8 cellular contexts compared by ENCODE assay signal in genomic region chr11:57597971-57598830, GRCh38. TPM values are rescaled to one million over a fixed set of nuclear protein-coding genes. Genes with fewer than 3 reads are reported as not detected.
DNase-seq lines count a peak whose midpoint lies in the region; ATAC-seq, FAIRE-seq and TF ChIP-seq lines count a peak whose summit lies in the region.

No MANE protein-coding gene starts in this region.

- H2AFZ ChIP-seq in K562 (ENCODE audit: low read depth, low read length), result peak overlapping the region; percentile 59; the same call in 1 of the 2 replicates

- H3K4me1 ChIP-seq in K562 (replicated peaks in 1 of 2; ENCODE audit: control insufficient read depth in 2 of 2, insufficient read depth in 2 of 2, low read length in 2 of 2), result peaks cover 0 to 6% of the 10 kb centered on the region in 2 experiments; a peak in 2 of 5 replicates
- H3K4me1 ChIP-seq in iPS-15b (ENCODE audit: control insufficient read depth, insufficient read depth, low read length), result peaks cover 15% of the 10 kb centered on the region
- H3K4me1 ChIP-seq in naive thymus-derived CD4-positive, alpha-beta T cell (ENCODE audit: control insufficient read depth in 2 of 2, insufficient read depth in 2 of 2, low read length in 2 of 2), result no peaks in the 10 kb centered on the region

- TF ChIP-seq EP300 in K562 (IDR thresholded peaks at IDR 0.05; ENCODE audit: low read length), result no peak

- H3K4me3 ChIP-seq in K562, result no peak overlapping the region
- H3K4me3 ChIP-seq in iPS-15b (ENCODE audit: low read depth, low read length), result peak overlapping the region; percentile 58
- H3K4me3 ChIP-seq in naive thymus-derived CD4-positive, alpha-beta T cell (ENCODE audit: low read length), result no peak overlapping the region

- no peak overlapping the region for H3K27ac ChIP-seq in K562 (ENCODE audit: extremely low read depth, low read depth, low read length)
- no peak overlapping the region for H3K27ac ChIP-seq in CD4-positive, alpha-beta T cell (ENCODE audit: low read depth, low read length)
- H3K27ac ChIP-seq in naive thymus-derived CD4-positive, alpha-beta T cell (ENCODE audit: low read depth, low read length), result no peak overlapping the region

- TF ChIP-seq RAD21 in K562 (CRISPR knock-in tag; conservative IDR thresholded peaks at IDR 0.05 in 1 of 2, IDR thresholded peaks at IDR 0.05 in 1 of 2), result no peak

- intact Hi-C loops in K562 (cut with micrococcal nuclease), result no loop called here
- intact Hi-C loops in sciatic nerve (cut with DNase I), result no loop called here
- intact Hi-C loops in CD4-positive, alpha-beta T cell (cut with DNase I, micrococcal nuclease), result no loop called here
- intact Hi-C loops in naive thymus-derived CD4-positive, alpha-beta T cell (cut with micrococcal nuclease), result no loop called here

- BruUV-seq in K562 (replicated peaks; lab: Mats Ljungman, UMichigan), result no TSS peak

- H3K4me3 Mint-ChIP-seq in CD4-positive, alpha-beta T cell, result no peak overlapping the region
- H3K4me3 Mint-ChIP-seq in naive thymus-derived CD4-positive, alpha-beta T cell, result peak overlapping the region in 2 of 10 donors; percentile 29 to 35

- no peaks in the 10 kb centered on the region for H3K36me3 Mint-ChIP-seq in CD4-positive, alpha-beta T cell (ENCODE audit: low read depth)
- H3K36me3 Mint-ChIP-seq in naive thymus-derived CD4-positive, alpha-beta T cell, result peaks cover 0 to 4% (median 0%) of the 10 kb centered on the region in 5 donors

- H3K9me3 ChIP-seq in K562 (replicated peaks; ENCODE audit: control insufficient read depth, insufficient read depth, low read depth, low read length) (no peaks in the 10 kb centered on the region), iPS-15b (ENCODE audit: control insufficient read depth, insufficient read depth, low read length) (no peaks in the 10 kb centered on the region)
- H3K9me3 ChIP-seq in CD4-positive, alpha-beta T cell (ENCODE audit: control insufficient read depth, low read length), result no peaks in the 10 kb centered on the region
- H3K9me3 ChIP-seq in naive thymus-derived CD4-positive, alpha-beta T cell (ENCODE audit: control insufficient read depth in 2 of 3, low read length in 3 of 3), result no peaks in the 10 kb centered on the region

- H3K27me3 ChIP-seq in K562 (ENCODE audit: control insufficient read depth in 2 of 2, insufficient read depth in 2 of 2, low read length in 2 of 2) (peaks cover 40 to 44% of the 10 kb centered on the region in 2 experiments; a peak in 4 of 5 replicates), iPS-15b (ENCODE audit: control insufficient read depth, insufficient read depth, low read length) (no peaks in the 10 kb centered on the region)
- peaks cover 15% of the 10 kb centered on the region for H3K27me3 ChIP-seq in CD4-positive, alpha-beta T cell (ENCODE audit: control insufficient read depth, insufficient read depth, low read length)
- H3K27me3 ChIP-seq in naive thymus-derived CD4-positive, alpha-beta T cell (ENCODE audit: control insufficient read depth in 2 of 2, insufficient read depth in 2 of 2, low read length in 2 of 2), result no peaks in the 10 kb centered on the region

- CTCF ChIA-PET in K562 (lab: Yijun Ruan, JAX; ENCODE audit: low intra/inter-chr PET ratio), result no interaction called here
- CTCF ChIA-PET in CD4-positive, alpha-beta T cell (lab: Charles Lee), result no interaction called here
- CTCF ChIA-PET in naive thymus-derived CD4-positive, alpha-beta T cell (lab: Charles Lee), result no interaction called here

- H3K9ac ChIP-seq in K562 (ENCODE audit: insufficient read depth in 1 of 2, low read depth in 2 of 2, low read length in 2 of 2), result 0 out of 4 replicates have a peak overlapping the region, but pooled peaks of 1 of the 2 experiments have one; percentile 52
- peak overlapping the region; percentile 18 for H3K9ac ChIP-seq in iPS-15b (ENCODE audit: low read depth, low read length)

- H3K79me2 ChIP-seq in K562 (ENCODE audit: control insufficient read depth, insufficient read depth, low read length), result no peaks in the 10 kb centered on the region

- 7% methylated on average over 26 of the region's 32 CpGs for WGBS in K562 (ENCODE audit: insufficient coverage, low coverage, missing lambda C conversion rate)

- no peak overlapping the region for H3K27ac Mint-ChIP-seq in CD4-positive, alpha-beta T cell
- peak overlapping the region in 1 of 9 donors; percentile 6 for H3K27ac Mint-ChIP-seq in naive thymus-derived CD4-positive, alpha-beta T cell

- H3K36me3 ChIP-seq in K562 (ENCODE audit: control insufficient read depth, insufficient read depth, low read length) (no peaks in the 10 kb centered on the region), iPS-15b (ENCODE audit: control insufficient read depth, insufficient read depth, low read length) (peaks cover 8% of the 10 kb centered on the region)
- no peaks in the 10 kb centered on the region for H3K36me3 ChIP-seq in naive thymus-derived CD4-positive, alpha-beta T cell (ENCODE audit: control insufficient read depth in 2 of 3, insufficient read depth in 3 of 3, low read length in 3 of 3)

- H3K4me1 Mint-ChIP-seq in CD4-positive, alpha-beta T cell (ENCODE audit: low read depth), result no peaks in the 10 kb centered on the region
- peaks cover 0 to 9% (median 0%) of the 10 kb centered on the region in 7 donors for H3K4me1 Mint-ChIP-seq in naive thymus-derived CD4-positive, alpha-beta T cell

- TF ChIP-seq CTCF in K562 (IDR thresholded peaks at IDR 0.05 in 2 of 3, conservative IDR thresholded peaks at IDR 0.05 in 1 of 3; ENCODE audit: insufficient read depth in 2 of 3, low read depth in 1 of 3, low read length in 3 of 3), result no peak
- TF ChIP-seq CTCF in CD4-positive, alpha-beta T cell (IDR thresholded peaks at IDR 0.05), result no peak

- ATAC-seq in K562 (peak; percentile 54), sciatic nerve (peak; percentile 97)
- no peak for ATAC-seq in CD4-positive, alpha-beta T cell (ENCODE audit: poor library complexity)
- no peak for ATAC-seq in naive thymus-derived CD4-positive, alpha-beta T cell

- no peak overlapping the region for H3K4me2 ChIP-seq in K562 (ENCODE audit: insufficient read depth, low read length)

- in situ Hi-C loops in G401 (cut with HindIII; ENCODE audit: low sequenced_read_pairs) (no loop called here), K562 (cut with MboI) (no loop called here)

- no peaks in the 10 kb centered on the region for H4K20me1 ChIP-seq in K562 (replicated peaks; ENCODE audit: control insufficient read depth, insufficient read depth, low read length)

- no peak for TF ChIP-seq POLR2A in K562 (conservative IDR thresholded peaks at IDR 0.05)

- H3K27me3 Mint-ChIP-seq in CD4-positive, alpha-beta T cell, result peaks cover 51% of the 10 kb centered on the region
- peaks cover 27 to 48% (median 34%) of the 10 kb centered on the region in 5 donors for H3K27me3 Mint-ChIP-seq in naive thymus-derived CD4-positive, alpha-beta T cell

- peak; percentile 83 for DNase-seq in G401 (ENCODE audit: low spot score)
- peak; percentile 9 to 77 (median 53) for DNase-seq in K562 (ENCODE audit: extremely low read depth in 1 of 4, low spot score in 3 of 4)
- peak; percentile 91 for DNase-seq in sciatic nerve (ENCODE audit: low spot score)
- DNase-seq in SKM-1 treated with dmso at 0.1 percent for 144 hours (lab: John Stamatoyannopoulos, UW; ENCODE audit: unreplicated experiment), result no peak
- no peak for DNase-seq in COLO829 (ENCODE audit: low spot score)
- DNase-seq in CD4-positive, alpha-beta T cell, result no peak
- DNase-seq in naive thymus-derived CD4-positive, alpha-beta T cell, result no peak

- no peak for FAIRE-seq in K562 (lab: Jason Lieb, UNC)

- POLR2A ChIA-PET in K562 (lab: Yijun Ruan, JAX), result interaction anchor here (0.7 to 1.0 kb wide), 3 partner anchors 14 to 41 kb away, joined by 3 to 4 read pairs (median 3); no protein-coding TSS in a partner anchor
- POLR2A ChIA-PET in CD4-positive, alpha-beta T cell (lab: Charles Lee), result no interaction called here
- POLR2A ChIA-PET in naive thymus-derived CD4-positive, alpha-beta T cell (lab: Charles Lee), result no interaction called here

- no peaks in the 10 kb centered on the region for H3K9me1 ChIP-seq in K562 (ENCODE audit: control insufficient read depth, insufficient read depth, low read length)

- H3K9me3 Mint-ChIP-seq in CD4-positive, alpha-beta T cell, result no peaks in the 10 kb centered on the region
- H3K9me3 Mint-ChIP-seq in naive thymus-derived CD4-positive, alpha-beta T cell, result peaks cover 0 to 1% (median 0%) of the 10 kb centered on the region in 11 donors

RNA-seq across cellular contexts. Expression of gene SERPING1, which starts 0.7 kb away (rescaled TPM):
- total RNA-seq in G401 (2014; rRNA removed; shearing (Covaris generic)), result 22.3 and 22.8 TPM in 2 replicates
- total RNA-seq in K562 (2011; cell fraction: chromatin; rRNA removed; ENCODE audit: low replicate concordance), result 0.44 TPM in 1 of 2 replicates, not detected in the other
- 0.33 TPM in 1 of 2 replicates, not detected in the other for total RNA-seq in K562 (2011; cell fraction: nucleolus; rRNA removed)
- total RNA-seq in K562 (2011; cell fraction: nucleoplasm; rRNA removed), result 0.37 and 0.46 TPM in 2 replicates
- total RNA-seq in K562 (2014; rRNA removed), result not detected in 2 replicates
- total RNA-seq in K562 (2014; rRNA removed; fragmentation: Illumina TruSeq; extraction: Trizol), result not detected in 2 replicates
- 0.14 TPM in 1 of 2 replicates, not detected in the other for total RNA-seq in K562 (2015; rRNA removed; fragmentation: Illumina TruSeq; extraction: Trizol)
- total RNA-seq in K562 (2021), result 0.94 and 1.00 TPM in 2 replicates
- polyA plus RNA-seq in K562 (2011; rRNA removed), result 0.10 and 0.31 TPM in 2 replicates
- 0.37 and 0.40 TPM in 2 replicates for polyA plus RNA-seq in K562 (2011; cell fraction: cytosol; rRNA removed)
- 0.18 and 0.48 TPM in 2 replicates for polyA plus RNA-seq in K562 (2011; cell fraction: nucleus; rRNA removed)
- 0.30 and 1.2 TPM in 2 replicates for polyA plus RNA-seq in K562 (2012)
- 0.08 and 0.31 TPM in 2 replicates for polyA plus RNA-seq in K562 (2014; fragmentation: Illumina TruSeq; extraction: Trizol)
- polyA plus RNA-seq in K562 (2014; fragmentation: Nextera tagmentation; extraction: Ambion mirVana), result under 1 TPM; 0.21 to 0.30 TPM
- polyA plus RNA-seq in K562 (2014; rRNA removed), result 0.20 and 0.55 TPM in 2 replicates
- not detected in 2 replicates for polyA minus RNA-seq in K562 (2011; rRNA and poly(A)+ RNA removed)
- polyA minus RNA-seq in K562 (2011; cell fraction: cytosol; rRNA and poly(A)+ RNA removed), result not detected in 2 replicates
- polyA minus RNA-seq in K562 (2011; cell fraction: nucleus; rRNA and poly(A)+ RNA removed), result 0.13 TPM in 1 of 2 replicates, not detected in the other
- total RNA-seq in sciatic nerve, result 701 TPM
- under 1 TPM in 1 of 2 experiments, not detected in 1; 0.53 TPM for total RNA-seq in CD4-positive, alpha-beta T cell
- total RNA-seq in naive thymus-derived CD4-positive, alpha-beta T cell, result 1 to 10 TPM in 1 of 5 experiments, under 1 TPM in 2, not detected in 2; 0.21 to 3.7 (median 0.97) TPM
- polyA plus RNA-seq in naive thymus-derived CD4-positive, alpha-beta T cell, result not detected

RNA-seq across cellular contexts. Expression of gene UBE2L6, which starts 30.7 kb away (rescaled TPM):
- total RNA-seq in G401 (2014; rRNA removed; shearing (Covaris generic)), result 35.9 and 40.3 TPM in 2 replicates
- 2.0 and 3.5 TPM in 2 replicates for total RNA-seq in K562 (2011; cell fraction: chromatin; rRNA removed; ENCODE audit: low replicate concordance)
- total RNA-seq in K562 (2011; cell fraction: nucleolus; rRNA removed), result 1.8 and 2.6 TPM in 2 replicates
- total RNA-seq in K562 (2011; cell fraction: nucleoplasm; rRNA removed), result 2.4 and 3.6 TPM in 2 replicates
- total RNA-seq in K562 (2014; rRNA removed), result 7.7 and 11.8 TPM in 2 replicates
- 6.4 and 7.9 TPM in 2 replicates for total RNA-seq in K562 (2014; rRNA removed; fragmentation: Illumina TruSeq; extraction: Trizol)
- 9.1 and 10.9 TPM in 2 replicates for total RNA-seq in K562 (2015; rRNA removed; fragmentation: Illumina TruSeq; extraction: Trizol)
- 9.7 and 9.8 TPM in 2 replicates for total RNA-seq in K562 (2021)
- 5.4 and 5.9 TPM in 2 replicates for polyA plus RNA-seq in K562 (2011; rRNA removed)
- polyA plus RNA-seq in K562 (2011; cell fraction: cytosol; rRNA removed), result 11.2 and 16.3 TPM in 2 replicates
- 2.8 and 4.5 TPM in 2 replicates for polyA plus RNA-seq in K562 (2011; cell fraction: nucleus; rRNA removed)
- 33.5 and 84.9 TPM in 2 replicates for polyA plus RNA-seq in K562 (2012)
- polyA plus RNA-seq in K562 (2014; fragmentation: Illumina TruSeq; extraction: Trizol), result 13.2 and 15.7 TPM in 2 replicates
- polyA plus RNA-seq in K562 (2014; fragmentation: Nextera tagmentation; extraction: Ambion mirVana), result 10 to 100 TPM; 21.5 to 24.9 TPM
- polyA plus RNA-seq in K562 (2014; rRNA removed), result 9.8 and 11.1 TPM in 2 replicates
- polyA minus RNA-seq in K562 (2011; rRNA and poly(A)+ RNA removed), result 5.3 and 6.6 TPM in 2 replicates
- 3.4 TPM in 2 replicates for polyA minus RNA-seq in K562 (2011; cell fraction: cytosol; rRNA and poly(A)+ RNA removed)
- 1.1 and 2.6 TPM in 2 replicates for polyA minus RNA-seq in K562 (2011; cell fraction: nucleus; rRNA and poly(A)+ RNA removed)
- total RNA-seq in sciatic nerve, result 53.5 TPM
- 10 to 100 TPM; 35.0 to 36.2 TPM for total RNA-seq in CD4-positive, alpha-beta T cell
- 100 to 1,000 TPM in 1 of 5 experiments, 10 to 100 TPM in 4; 51.1 to 326 (median 64.2) TPM for total RNA-seq in naive thymus-derived CD4-positive, alpha-beta T cell
- polyA plus RNA-seq in naive thymus-derived CD4-positive, alpha-beta T cell, result 100 to 1,000 TPM; 236 to 238 TPM

RNA-seq across cellular contexts. Expression of gene YPEL4, which starts 51.5 kb away (rescaled TPM):
- 2.1 TPM in 1 of 2 replicates, not detected in the other for total RNA-seq in G401 (2014; rRNA removed; shearing (Covaris generic))
- 2.3 and 5.9 TPM in 2 replicates for total RNA-seq in K562 (2011; cell fraction: chromatin; rRNA removed; ENCODE audit: low replicate concordance)
- total RNA-seq in K562 (2011; cell fraction: nucleolus; rRNA removed), result 1.8 and 4.0 TPM in 2 replicates
- total RNA-seq in K562 (2011; cell fraction: nucleoplasm; rRNA removed), result 2.2 and 2.8 TPM in 2 replicates
- 0.37 TPM in 1 of 2 replicates, not detected in the other for total RNA-seq in K562 (2014; rRNA removed)
- 0.16 and 0.22 TPM in 2 replicates for total RNA-seq in K562 (2014; rRNA removed; fragmentation: Illumina TruSeq; extraction: Trizol)
- 0.07 and 0.08 TPM in 2 replicates for total RNA-seq in K562 (2015; rRNA removed; fragmentation: Illumina TruSeq; extraction: Trizol)
- 0.42 and 0.51 TPM in 2 replicates for total RNA-seq in K562 (2021)
- 0.91 and 1.4 TPM in 2 replicates for polyA plus RNA-seq in K562 (2011; rRNA removed)
- polyA plus RNA-seq in K562 (2011; cell fraction: cytosol; rRNA removed), result 0.88 and 2.1 TPM in 2 replicates
- 3.1 and 5.7 TPM in 2 replicates for polyA plus RNA-seq in K562 (2011; cell fraction: nucleus; rRNA removed)
- 1.0 and 2.1 TPM in 2 replicates for polyA plus RNA-seq in K562 (2012)
- polyA plus RNA-seq in K562 (2014; fragmentation: Illumina TruSeq; extraction: Trizol), result 0.40 and 0.48 TPM in 2 replicates
- polyA plus RNA-seq in K562 (2014; fragmentation: Nextera tagmentation; extraction: Ambion mirVana), result under 1 TPM in 1 of 2 experiments, not detected in 1; 0.08 TPM
- polyA plus RNA-seq in K562 (2014; rRNA removed), result 0.40 and 1.1 TPM in 2 replicates
- 0.51 and 0.56 TPM in 2 replicates for polyA minus RNA-seq in K562 (2011; rRNA and poly(A)+ RNA removed)
- polyA minus RNA-seq in K562 (2011; cell fraction: cytosol; rRNA and poly(A)+ RNA removed), result 0.57 TPM in 1 of 2 replicates, not detected in the other
- 1.00 and 1.2 TPM in 2 replicates for polyA minus RNA-seq in K562 (2011; cell fraction: nucleus; rRNA and poly(A)+ RNA removed)
- total RNA-seq in sciatic nerve, result 2.1 TPM
- 1 to 10 TPM; 5.6 to 7.3 TPM for total RNA-seq in CD4-positive, alpha-beta T cell
- total RNA-seq in naive thymus-derived CD4-positive, alpha-beta T cell, result 10 to 100 TPM in 2 of 5 experiments, 1 to 10 TPM in 2, under 1 TPM in 1; 0.70 to 13.4 (median 4.3) TPM
- polyA plus RNA-seq in naive thymus-derived CD4-positive, alpha-beta T cell, result under 1 TPM; 0.15 to 0.18 TPM

RNA-seq across cellular contexts. Expression of gene CLP1, which starts 59.4 kb away (rescaled TPM):
- total RNA-seq in G401 (2014; rRNA removed; shearing (Covaris generic)), result 30.5 and 33.9 TPM in 2 replicates
- total RNA-seq in K562 (2011; cell fraction: chromatin; rRNA removed; ENCODE audit: low replicate concordance), result 15.6 and 22.6 TPM in 2 replicates
- total RNA-seq in K562 (2011; cell fraction: nucleolus; rRNA removed), result 14.6 and 18.2 TPM in 2 replicates
- total RNA-seq in K562 (2011; cell fraction: nucleoplasm; rRNA removed), result 13.2 and 13.8 TPM in 2 replicates
- total RNA-seq in K562 (2014; rRNA removed), result 19.1 and 20.0 TPM in 2 replicates
- 27.8 and 28.6 TPM in 2 replicates for total RNA-seq in K562 (2014; rRNA removed; fragmentation: Illumina TruSeq; extraction: Trizol)
- total RNA-seq in K562 (2015; rRNA removed; fragmentation: Illumina TruSeq; extraction: Trizol), result 26.3 and 27.8 TPM in 2 replicates
- 21.5 and 23.7 TPM in 2 replicates for total RNA-seq in K562 (2021)
- 22.2 and 31.9 TPM in 2 replicates for polyA plus RNA-seq in K562 (2011; rRNA removed)
- polyA plus RNA-seq in K562 (2011; cell fraction: cytosol; rRNA removed), result 32.3 and 33.7 TPM in 2 replicates
- polyA plus RNA-seq in K562 (2011; cell fraction: nucleus; rRNA removed), result 13.3 and 14.0 TPM in 2 replicates
- 14.4 and 26.1 TPM in 2 replicates for polyA plus RNA-seq in K562 (2012)
- polyA plus RNA-seq in K562 (2014; fragmentation: Illumina TruSeq; extraction: Trizol), result 24.9 and 30.3 TPM in 2 replicates
- polyA plus RNA-seq in K562 (2014; fragmentation: Nextera tagmentation; extraction: Ambion mirVana), result 10 to 100 TPM; 45.6 to 46.2 TPM
- 23.4 and 26.5 TPM in 2 replicates for polyA plus RNA-seq in K562 (2014; rRNA removed)
- polyA minus RNA-seq in K562 (2011; rRNA and poly(A)+ RNA removed), result 29.5 and 35.2 TPM in 2 replicates
- 7.9 and 11.1 TPM in 2 replicates for polyA minus RNA-seq in K562 (2011; cell fraction: cytosol; rRNA and poly(A)+ RNA removed)
- 5.3 and 8.4 TPM in 2 replicates for polyA minus RNA-seq in K562 (2011; cell fraction: nucleus; rRNA and poly(A)+ RNA removed)
- total RNA-seq in sciatic nerve, result 11.9 TPM
- 10 to 100 TPM; 21.8 to 24.2 TPM for total RNA-seq in CD4-positive, alpha-beta T cell
- 10 to 100 TPM; 12.8 to 18.5 (median 14.7) TPM for total RNA-seq in naive thymus-derived CD4-positive, alpha-beta T cell
- 10 to 100 TPM; 10.1 to 10.3 TPM for polyA plus RNA-seq in naive thymus-derived CD4-positive, alpha-beta T cell

Comparison
In these comparisons a context has a peak if more than half of its experiments do, and no peak if none do; other contexts are left out.
1. DNase-seq: peak in G401 (single experiment), K562 (4 of 4) and sciatic nerve (single experiment); none in SKM-1 treated with dmso at 0.1 percent for 144 hours (single experiment), COLO829 (single experiment), CD4-positive, alpha-beta T cell (0 of 10) and naive thymus-derived CD4-positive, alpha-beta T cell (0 of 9).
2. ATAC-seq: peak in K562 (single experiment) and sciatic nerve (single experiment); none in CD4-positive, alpha-beta T cell (single experiment) and naive thymus-derived CD4-positive, alpha-beta T cell (single experiment).
3. RNA of gene SERPING1, which starts 0.7 kb away (total RNA-seq): 701 TPM in sciatic nerve (single experiment); 22.3 to 22.8 TPM in G401, 0.53 TPM in CD4-positive, alpha-beta T cell, 0.21 to 3.7 TPM in naive thymus-derived CD4-positive, alpha-beta T cell and 0.14 to 1.00 TPM in K562; every median in the first group is over 10 times any median in the second.